Comparison of ENCODE assay signal across 8 cellular contexts in the genomic region with DNA sequence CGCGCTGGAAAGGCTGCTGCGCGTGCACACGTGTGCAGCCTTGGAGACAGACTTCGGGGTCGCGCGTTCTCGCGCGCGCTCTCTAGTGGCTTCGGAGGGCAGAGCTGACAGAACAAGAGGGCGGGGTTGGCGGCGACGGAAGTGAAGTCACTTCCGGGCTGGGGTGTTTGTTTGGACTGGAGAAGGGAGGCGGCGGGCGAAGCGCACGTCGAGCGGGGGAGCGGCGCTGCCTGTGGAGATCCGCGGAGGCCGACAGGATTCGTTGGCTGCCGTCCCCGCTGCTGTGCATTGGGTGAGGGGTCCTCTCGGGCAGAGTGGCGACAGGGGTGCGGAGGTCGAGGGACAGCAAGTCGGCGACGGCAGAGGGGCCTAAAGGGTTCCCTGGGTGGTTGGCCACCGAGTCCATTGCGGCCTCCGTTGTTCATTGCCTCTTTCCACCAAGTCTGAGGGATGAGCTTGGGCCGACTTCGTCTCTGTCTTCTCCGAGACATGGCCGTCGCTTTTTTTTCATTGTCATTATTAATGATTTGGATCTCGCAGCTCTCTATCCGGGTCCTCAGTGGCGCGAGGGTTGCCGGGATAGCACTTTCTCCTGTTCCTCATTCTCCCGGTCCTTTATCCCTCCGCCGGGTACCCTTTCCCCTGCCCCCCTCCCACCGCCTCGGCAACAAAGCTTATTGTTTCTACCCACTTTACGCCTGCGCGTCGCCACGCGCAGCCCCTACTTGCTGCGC. TPM values are rescaled to one million over a fixed set of nuclear protein-coding genes. Genes with fewer than 3 reads are reported as not detected.
DNase-seq lines count a peak whose midpoint lies in the region; ATAC-seq and TF ChIP-seq lines count a peak whose summit lies in the region.

A gene with protein sequence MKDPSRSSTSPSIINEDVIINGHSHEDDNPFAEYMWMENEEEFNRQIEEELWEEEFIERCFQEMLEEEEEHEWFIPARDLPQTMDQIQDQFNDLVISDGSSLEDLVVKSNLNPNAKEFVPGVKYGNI (plus strand): TSS at position 166 of the 734 bp plus-strand sequence. CDS start 21,931 bp downstream, outside the sequence.

- peaks cover 39% of the 10 kb centered on the region for H3K4me1 Mint-ChIP-seq in activated CD4-positive, alpha-beta T cell treated with anti-CD3 and anti-CD28 coated beads, Interleukin-2, amount 10 ng/mL, durations not matched to agents 24 days and 14 days

- TF ChIP-seq CTCF in coronary artery (IDR thresholded peaks at IDR 0.05), result peak; percentile 41

- intact Hi-C loops in activated CD4-positive, alpha-beta T cell treated with anti-CD3 and anti-CD28 coated beads, Interleukin-2, amount 10 ng/mL, durations not matched to agents 24 days and 14 days (cut with micrococcal nuclease), result loop anchor here (1.0 to 5.0 kb wide), 4 partner anchors 48 to 219 kb away; a partner anchor contains a TSS

- H3K36me3 Mint-ChIP-seq in activated CD4-positive, alpha-beta T cell treated with anti-CD3 and anti-CD28 coated beads, Interleukin-2, amount 10 ng/mL, durations not matched to agents 24 days and 14 days (ENCODE audit: low read depth), result peaks cover 26% of the 10 kb centered on the region

- peak; percentile 88 for ATAC-seq in GM19324 (IDR thresholded peaks at IDR 0.05; ENCODE audit: low FRiP score, unreplicated experiment)
- peak; percentile 58 for ATAC-seq in HG03469 (IDR thresholded peaks at IDR 0.05; ENCODE audit: unreplicated experiment)

- no peaks in the 10 kb centered on the region for H3K9me3 Mint-ChIP-seq in activated CD4-positive, alpha-beta T cell treated with anti-CD3 and anti-CD28 coated beads, Interleukin-2, amount 10 ng/mL, durations not matched to agents 24 days and 14 days

- peak; percentile 26 to 95 (median 92) for DNase-seq in C1 segment of cervical spinal cord (lab: John Stamatoyannopoulos, UW)
- peak; percentile 99 for DNase-seq in NCI-H526 treated with DMSO at 0.1 percent for 48 hours (lab: John Stamatoyannopoulos, UW)
- DNase-seq in activated CD4-positive, alpha-beta T cell treated with anti-CD3 and anti-CD28 coated beads, Interleukin-2, amount 10 ng/mL, durations not matched to agents 24 days and 14 days, result peak; percentile 99
- DNase-seq in coronary artery (ENCODE audit: low spot score), result peak; percentile 98
- DNase-seq in left kidney (ENCODE audit: low read depth, low spot score), result peak; percentile 99
- peak; percentile 97 to 98 for DNase-seq in stimulated activated CD4-positive, alpha-beta T cell treated with anti-CD3 and anti-CD28 coated beads, Interleukin-2, amount 100 ng/mL, for 24 hours

- no peaks in the 10 kb centered on the region for H3K27me3 Mint-ChIP-seq in activated CD4-positive, alpha-beta T cell treated with anti-CD3 and anti-CD28 coated beads, Interleukin-2, amount 10 ng/mL, durations not matched to agents 24 days and 14 days

- H3K27ac ChIP-seq in coronary artery, result peak within 1 kb of the TSS; percentile 90 to 97

- peak within 1 kb of the TSS; percentile 97 for H3K4me3 Mint-ChIP-seq in activated CD4-positive, alpha-beta T cell treated with anti-CD3 and anti-CD28 coated beads, Interleukin-2, amount 10 ng/mL, durations not matched to agents 24 days and 14 days

- peak within 1 kb of the TSS; percentile 88 for H3K4me3 ChIP-seq in coronary artery

- peak within 1 kb of the TSS; percentile 100 for H3K27ac Mint-ChIP-seq in activated CD4-positive, alpha-beta T cell treated with anti-CD3 and anti-CD28 coated beads, Interleukin-2, amount 10 ng/mL, durations not matched to agents 24 days and 14 days

RNA-seq across cellular contexts. Expression of the gene that starts here (rescaled TPM):
- 83.3 and 93.8 TPM in 2 replicates for total RNA-seq in activated CD4-positive, alpha-beta T cell treated with anti-CD3 and anti-CD28 coated beads, Interleukin-2, amount 10 ng/mL, durations not matched to agents 24 days and 14 days

Comparison
In these comparisons a context has a peak if more than half of its experiments do, and no peak if none do; other contexts are left out.
1. Peak in every context shown above with its lines: DNase-seq, ATAC-seq, H3K4me3 ChIP-seq and H3K27ac ChIP-seq.